Comparison of ENCODE assay signal across 12 cellular contexts in the genomic region with DNA sequence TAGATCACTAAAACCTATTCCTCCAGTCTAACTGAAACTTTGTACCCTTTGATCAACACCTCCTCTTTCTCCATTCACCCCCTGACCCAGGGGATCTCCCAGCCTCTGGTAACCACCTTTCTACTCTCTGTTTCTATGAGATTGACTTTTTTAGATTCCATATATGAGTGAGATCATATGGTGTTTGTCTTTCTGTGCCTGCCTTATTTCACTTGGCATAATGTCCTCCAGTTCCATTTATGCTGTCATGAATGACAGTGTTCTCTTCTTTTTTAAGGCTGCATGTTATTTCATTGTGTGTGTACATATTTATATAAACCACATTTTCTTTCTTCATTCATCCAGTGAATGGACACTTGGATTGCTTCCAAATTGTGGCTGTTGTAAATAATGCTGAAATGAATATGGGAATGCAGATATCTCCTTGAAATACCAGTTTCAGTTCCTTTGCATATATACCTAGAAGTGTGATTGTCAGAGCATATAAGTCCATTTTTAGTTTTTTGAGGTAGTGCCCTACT. TPM values are rescaled to one million over a fixed set of nuclear protein-coding genes. Genes with fewer than 3 reads are reported as not detected.
DNase-seq lines count a peak whose midpoint lies in the region; ATAC-seq and TF ChIP-seq lines count a peak whose summit lies in the region.
"Had no signal": no experiment of that assay in that cellular context is flagged by ENCODE, and none has a peak within 500 bp of the region (broad histone marks: within the 10 kb centered on the region; RNA-seq: fewer than 3 reads in every experiment).

No MANE protein-coding gene starts in this region.

- H3K9me3 Mint-ChIP-seq in activated naive CD8-positive, alpha-beta T cell (ENCODE audit: low read depth) = no peaks in the 10 kb centered on the region

- no peaks in the 10 kb centered on the region for H3K4me1 ChIP-seq in left ventricle myocardium inferior
- no peaks in the 10 kb centered on the region for H3K4me1 ChIP-seq in gastroesophageal sphincter
- H3K4me1 ChIP-seq: body of pancreas, upper lobe of left lung had no signal

- no peak for TF ChIP-seq POLR2A in gastroesophageal sphincter (IDR thresholded peaks at IDR 0.05)

- no peak overlapping the region for H3K4me3 Mint-ChIP-seq in activated naive CD8-positive, alpha-beta T cell

- peaks cover 92% of the 10 kb centered on the region for H3K36me3 ChIP-seq in left ventricle myocardium inferior
- peaks cover 0 to 95% of the 10 kb centered on the region in 2 donors for H3K36me3 ChIP-seq in gastroesophageal sphincter

- peaks cover 50% of the 10 kb centered on the region for H3K36me3 Mint-ChIP-seq in activated naive CD8-positive, alpha-beta T cell

- intact Hi-C loops in left ventricle myocardium inferior (cut with micrococcal nuclease) = no loop called here

- H3K4me1 Mint-ChIP-seq in activated naive CD8-positive, alpha-beta T cell (ENCODE audit: low read depth) = peaks cover 31% of the 10 kb centered on the region

- ATAC-seq in GM18502 (IDR thresholded peaks at IDR 0.05; ENCODE audit: poor library complexity, unreplicated experiment) (peak; percentile 85), GM19395 (IDR thresholded peaks at IDR 0.05; ENCODE audit: unreplicated experiment) (peak; percentile 83), HG03066 (IDR thresholded peaks at IDR 0.05; ENCODE audit: low read depth, unreplicated experiment) (peak; percentile 78), gastroesophageal sphincter (no peak)
- ATAC-seq: body of pancreas, SK-N-SH treated with all-trans-retinoic acid at 6 μM for 48 hours had no signal

- DNase-seq in NCI-H82 (lab: John Stamatoyannopoulos, UW) = no peak
- no peak for DNase-seq in left ventricle myocardium inferior
- DNase-seq in NOMO-1 treated with dmso at 0.1 percent for 144 hours (lab: John Stamatoyannopoulos, UW; ENCODE audit: unreplicated experiment) = no peak
- DNase-seq: body of pancreas, KBM-7, upper lobe of left lung had no signal

- no peak for TF ChIP-seq EP300 in gastroesophageal sphincter (IDR thresholded peaks at IDR 0.05)

- H3K27me3 Mint-ChIP-seq in activated naive CD8-positive, alpha-beta T cell = no peaks in the 10 kb centered on the region

- peak overlapping the region; percentile 12 for H3K27ac Mint-ChIP-seq in activated naive CD8-positive, alpha-beta T cell

- H3K9me3 ChIP-seq in left ventricle myocardium inferior (replicated peaks) (no peaks in the 10 kb centered on the region), gastroesophageal sphincter (no peaks in the 10 kb centered on the region)
- H3K9me3 ChIP-seq: body of pancreas, upper lobe of left lung had no signal

- H3K4me3 ChIP-seq in left ventricle myocardium inferior = no peak overlapping the region
- H3K4me3 ChIP-seq in gastroesophageal sphincter = no peak overlapping the region
- H3K4me3 ChIP-seq: body of pancreas, upper lobe of left lung had no signal

- H3K27me3 ChIP-seq in left ventricle myocardium inferior (ENCODE audit: low read depth) (no peaks in the 10 kb centered on the region), gastroesophageal sphincter (no peaks in the 10 kb centered on the region)
- H3K27me3 ChIP-seq: body of pancreas, upper lobe of left lung had no signal

- H3K27ac ChIP-seq in left ventricle myocardium inferior (replicated peaks) (no peak overlapping the region), gastroesophageal sphincter (no peak overlapping the region)
- H3K27ac ChIP-seq: body of pancreas, upper lobe of left lung had no signal

- no peak for TF ChIP-seq CTCF in left ventricle myocardium inferior (IDR thresholded peaks at IDR 0.05; ENCODE audit: borderline replicate concordance)
- TF ChIP-seq CTCF in gastroesophageal sphincter (IDR thresholded peaks at IDR 0.05) = no peak

RNA-seq across cellular contexts. Expression of a gene that starts 57.7 kb away (rescaled TPM):
- total RNA-seq in left ventricle myocardium inferior = 15.8 TPM
- 10 to 100 TPM; 23.0 to 34.1 (median 25.6) TPM for total RNA-seq in gastroesophageal sphincter
